Comparison of ENCODE assay signal across 8 cellular contexts in genomic region chr12:7460375-7461259, GRCh38. TPM values are rescaled to one million over a fixed set of nuclear protein-coding genes. Genes with fewer than 3 reads are reported as not detected.
DNase-seq lines count a peak whose midpoint lies in the region; ATAC-seq, FAIRE-seq and TF ChIP-seq lines count a peak whose summit lies in the region.

No MANE protein-coding gene starts in this region.

- no peaks in the 10 kb centered on the region for H3K27me3 ChIP-seq in colonic mucosa
- no peaks in the 10 kb centered on the region for H3K27me3 ChIP-seq in right lobe of liver

- H3K9me3 ChIP-seq in colonic mucosa: no peaks in the 10 kb centered on the region
- no peaks in the 10 kb centered on the region for H3K9me3 ChIP-seq in right lobe of liver

- WGBS in right lobe of liver (ENCODE audit: insufficient coverage, low coverage, low lambda C conversion rate, missing lambda C conversion rate): 42% methylated on average over 4 of the region's 7 CpGs

- intact Hi-C loops in colonic mucosa (cut with DNase I) (no loop called here), right lobe of liver (cut with DNase I) (loop anchor here (10.0 kb wide), 2 partner anchors 236 to 246 kb away; no protein-coding TSS in a partner anchor)

- H3K4me1 ChIP-seq in colonic mucosa: no peaks in the 10 kb centered on the region
- no peaks in the 10 kb centered on the region for H3K4me1 ChIP-seq in right lobe of liver

- H3K4me3 ChIP-seq in colonic mucosa: no peak overlapping the region
- no peak overlapping the region for H3K4me3 ChIP-seq in right lobe of liver

- H3K27ac ChIP-seq in colonic mucosa (no peak overlapping the region), right lobe of liver (no peak overlapping the region)

- H3K36me3 ChIP-seq in colonic mucosa: no peaks in the 10 kb centered on the region
- no peaks in the 10 kb centered on the region for H3K36me3 ChIP-seq in right lobe of liver

- peak; percentile 84 for TF ChIP-seq CTCF in colonic mucosa (IDR thresholded peaks at IDR 0.05)
- TF ChIP-seq CTCF in right lobe of liver (IDR thresholded peaks at IDR 0.05): peak; percentile 89 to 92 (median 90)

- peak; percentile 25 to 45 for ATAC-seq in activated CD4-positive, CD25-positive, alpha-beta regulatory T cell treated with anti-CD3 and anti-CD28 coated beads, Interleukin-2, amount 50 U/mL, for 24 hours
- ATAC-seq in right lobe of liver (peak; percentile 96 to 98 (median 97)), GM18520 (IDR thresholded peaks at IDR 0.05; ENCODE audit: unreplicated experiment) (no peak)

- no peak overlapping the region for H3K9ac ChIP-seq in colonic mucosa (ENCODE audit: low read depth in 2 of 2, low read length in 2 of 2)

- TF ChIP-seq POLR2A in right lobe of liver (IDR thresholded peaks at IDR 0.05): no peak

- peak; percentile 75 for FAIRE-seq in GM19239 (lab: Jason Lieb, UNC)

- DNase-seq in Ammon's horn (ENCODE audit: low spot score) (peak; percentile 37), GM19239 (ENCODE audit: insufficient read length, low spot score) (peak; percentile 28), NCI-H146 (lab: John Stamatoyannopoulos, UW) (peak; percentile 50), colonic mucosa (peak; percentile 54), right lobe of liver (peak in 1 of 3 donors; percentile 39)
- DNase-seq in stimulated activated CD8-positive, alpha-beta memory T cell treated with anti-CD3 and anti-CD28 coated beads, Interleukin-2, amount 100 ng/mL, for 48 hours (ENCODE audit: low read depth in 2 of 2): peak; percentile 17 to 39

RNA-seq across cellular contexts. Expression of gene CD163L1, which starts 16.7 kb away (rescaled TPM):
- total RNA-seq in colonic mucosa: 1 to 10 TPM; 4.2 to 7.6 TPM
- total RNA-seq in right lobe of liver: 1 to 10 TPM in 4 of 6 experiments, under 1 TPM in 2; 0.26 to 4.8 (median 1.2) TPM

RNA-seq across cellular contexts. Expression of gene CD163, which starts 43.0 kb away (rescaled TPM):
- total RNA-seq in colonic mucosa (10 to 100 TPM; 14.4 to 25.3 TPM), right lobe of liver (100 to 1,000 TPM in 1 of 6 experiments, 10 to 100 TPM in 5; 47.4 to 120 (median 67.3) TPM)
